Comparison of ENCODE assay signal across 11 cellular contexts in genomic region chr2:117646872-117647271, GRCh38.
"Had no signal": no experiment of that assay in that cellular context is flagged by ENCODE, and none has a peak within 500 bp of the region (broad histone marks: within the 10 kb centered on the region; RNA-seq: fewer than 3 reads in every experiment).

No MANE protein-coding gene starts in this region.

- H3K27ac ChIP-seq: GM23248 had no signal

- H3K9ac ChIP-seq: GM23248 had no signal

- ATAC-seq: GM23338, HCT116 had no signal

- H3K4me3 ChIP-seq: GM23248, GM23338, HAP-1 had no signal

- DNase-seq: GM23248, GOT3, H7, H9, HCEC 1CT, HFFc6 had no signal

- H3K4me1 ChIP-seq: HAP-1 had no signal

- H2AFZ ChIP-seq: GM23248, GM23338 had no signal

- FAIRE-seq: H1, H54 had no signal

- H3K36me3 ChIP-seq: HAP-1 had no signal

- H3K4me2 ChIP-seq: GM23338 had no signal

- H3K9me3 ChIP-seq: HAP-1 had no signal
